In the genomic region with DNA sequence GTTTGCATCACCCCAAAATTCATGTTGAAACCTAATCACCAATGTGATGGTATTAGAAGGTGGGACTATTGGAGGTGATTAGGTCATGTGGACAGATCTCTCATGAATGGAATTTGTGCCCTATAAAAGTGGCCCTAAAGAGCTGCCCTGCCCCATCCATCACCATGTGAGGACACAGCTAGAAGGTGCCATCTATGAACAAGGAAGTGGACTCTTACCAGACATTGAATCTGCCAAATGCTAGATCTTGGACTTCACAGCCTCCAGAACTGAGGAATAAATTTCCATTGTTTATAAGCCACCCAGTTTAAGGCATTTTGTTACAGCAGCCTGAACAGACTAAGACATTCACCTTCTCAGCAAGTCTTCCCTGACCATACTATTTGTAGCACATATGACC, we compare ENCODE assay signal across 1 cellular context.
A peak's percentile ranks its signal among the peaks of the same experiment; 100 is the strongest.
TF ChIP-seq lines count a peak whose summit lies in the region.

No MANE protein-coding gene starts in this region.

TF ChIP-seq in HepG2, 621 proteins besides CTCF, POLR2A, EP300 and RAD21:
- TF ChIP-seq ZNF564 (CRISPR knock-in tag; IDR thresholded peaks at IDR 0.05) = peak; percentile 89; the same call in 1 of the 2 replicates
- no peak for TF ChIP-seq ZNF484 (CRISPR knock-in tag; IDR thresholded peaks at IDR 0.05; ENCODE audit: borderline replicate concordance, low read depth)
